ENCODE assay signal across 9 cellular contexts in the genomic region with DNA sequence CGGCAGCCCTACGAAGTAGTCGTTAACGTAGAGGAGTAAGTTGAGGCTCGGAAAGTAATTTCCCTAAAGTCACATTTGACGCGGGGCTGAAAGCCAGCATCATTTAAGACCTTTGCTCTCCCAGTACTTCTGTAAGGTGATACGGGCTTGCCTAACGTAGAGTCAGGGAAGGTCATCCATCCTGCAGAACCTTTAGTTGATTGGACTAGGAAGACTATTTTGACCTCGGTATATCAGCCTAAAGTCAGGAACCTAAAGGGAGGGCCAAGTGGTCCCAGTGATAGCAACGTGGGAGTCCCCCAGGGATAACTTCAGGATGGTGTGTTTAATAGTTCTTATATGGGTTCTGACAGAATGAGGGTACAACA. TPM values are rescaled to one million over a fixed set of nuclear protein-coding genes. Genes with fewer than 3 reads are reported as not detected.
DNase-seq lines count a peak whose midpoint lies in the region; ATAC-seq, FAIRE-seq and TF ChIP-seq lines count a peak whose summit lies in the region.
"Had no signal": no experiment of that assay in that cellular context is flagged by ENCODE, and none has a peak within 500 bp of the region (broad histone marks: within the 10 kb centered on the region; RNA-seq: fewer than 3 reads in every experiment).

No MANE protein-coding gene starts in this region.

- H3K27me3 ChIP-seq in muscle layer of duodenum (ENCODE audit: low read depth, low read length), result no peaks in the 10 kb centered on the region

- POLR2A ChIA-PET in AG04449 (lab: Yijun Ruan, JAX), result interaction anchor here (0.5 to 0.7 kb wide), 2 partner anchors 145 to 877 kb away, joined by 3 read pairs; no protein-coding TSS in a partner anchor

- peaks cover 33 to 39% of the 10 kb centered on the region in 2 donors for H3K36me3 ChIP-seq in muscle layer of duodenum (ENCODE audit: control insufficient read depth in 1 of 2, insufficient read depth in 2 of 2, low read length in 2 of 2)

- CTCF ChIA-PET in AG04449 (lab: Yijun Ruan, JAX), result interaction anchor here (1.0 to 2.1 kb wide), 5 partner anchors 52 to 224 kb away, joined by 3 to 10 read pairs (median 4); no protein-coding TSS in a partner anchor

- no peak for TF ChIP-seq CTCF in AG04449 (IDR thresholded peaks at IDR 0.05; ENCODE audit: insufficient read depth, low read length, missing control alignments)
- TF ChIP-seq CTCF in choroid plexus epithelial cell (conservative IDR thresholded peaks at IDR 0.05; ENCODE audit: low read depth, low read length), result no peak

- peaks cover 0 to 15% of the 10 kb centered on the region in 2 donors for H3K4me1 ChIP-seq in muscle layer of duodenum (ENCODE audit: control insufficient read depth in 1 of 2, insufficient read depth in 2 of 2, low read length in 2 of 2)

- H3K4me3 ChIP-seq in AG04449 (ENCODE audit: low read depth, low read length) (peak overlapping the region; percentile 100), choroid plexus epithelial cell (ENCODE audit: low read depth, low read length) (peak overlapping the region; percentile 97), muscle layer of duodenum (ENCODE audit: low read depth in 1 of 2, low read length in 2 of 2) (peak overlapping the region; percentile 85 to 99)
- H3K4me3 ChIP-seq in Jurkat, Clone E6-1 (ENCODE audit: low read length), result peak overlapping the region; percentile 83

- DNase-seq in AG04449 (ENCODE audit: low read depth, low spot score) (no peak), choroid plexus epithelial cell (ENCODE audit: low read depth) (no peak), NCI-H1092 treated with DMSO at 0.1 percent for 48 hours (lab: John Stamatoyannopoulos, UW) (no peak), activated gamma-delta T cell (lab: John Stamatoyannopoulos, UW) (no peak), GM19239 (ENCODE audit: insufficient read length, low spot score) (no peak)
- DNase-seq in Jurkat, Clone E6-1 (ENCODE audit: low read depth, low spot score), result no peak

- ATAC-seq in HG03460 (IDR thresholded peaks at IDR 0.05; ENCODE audit: unreplicated experiment), result no peak

- no peak for FAIRE-seq in GM19239 (lab: Jason Lieb, UNC)
- FAIRE-seq: TTC549 had no signal

- H3K9me3 ChIP-seq in muscle layer of duodenum (ENCODE audit: control insufficient read depth in 1 of 2, low read length in 2 of 2), result no peaks in the 10 kb centered on the region

- peak overlapping the region; percentile 94 for H3K27ac ChIP-seq in muscle layer of duodenum (ENCODE audit: low read length)

RNA-seq across cellular contexts. Expression of gene NUP214, which starts 0.7 kb away (rescaled TPM):
- 35.0 TPM for polyA plus RNA-seq in Jurkat, Clone E6-1 (2012; ENCODE audit: insufficient read depth, insufficient read length)

RNA-seq across cellular contexts. Expression of gene AIF1L, which starts 29.7 kb away (rescaled TPM):
- polyA plus RNA-seq in Jurkat, Clone E6-1 (2012; ENCODE audit: insufficient read depth, insufficient read length), result 32.8 TPM
